Comparison of ENCODE assay signal across 8 cellular contexts in the genomic region with DNA sequence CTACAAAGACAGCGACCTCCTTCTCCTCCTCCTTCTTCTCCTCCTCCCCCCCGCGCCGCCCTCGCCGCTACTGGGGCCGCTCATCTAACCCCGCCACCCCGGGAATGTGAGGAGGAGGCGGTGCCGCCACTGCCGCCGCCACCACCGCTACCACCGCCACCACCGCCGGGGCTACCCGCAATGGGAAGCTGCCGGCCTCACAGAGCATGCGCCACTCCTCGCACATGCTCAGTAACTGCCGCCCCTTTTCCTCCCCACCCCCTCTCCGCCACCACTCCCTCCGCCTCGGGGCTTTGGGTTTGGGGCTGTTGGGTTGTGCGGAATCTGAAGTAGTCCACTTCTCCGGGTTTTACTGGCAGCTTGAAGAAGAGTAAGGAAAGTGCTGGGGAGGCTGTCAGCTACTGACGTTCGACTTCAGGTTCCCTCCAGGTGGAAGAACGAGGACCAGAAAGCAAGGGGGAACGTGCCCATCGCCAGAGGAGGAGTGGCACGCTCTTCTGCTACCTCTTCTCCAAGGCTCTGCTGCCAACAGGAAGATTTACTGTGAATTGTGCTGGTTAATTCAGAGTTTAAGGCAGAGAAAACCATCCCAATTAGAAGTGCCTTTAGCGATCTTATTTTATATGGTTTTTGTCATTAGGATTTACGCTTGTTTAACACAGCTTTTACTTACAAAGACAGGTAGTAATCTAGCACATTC. TPM values are rescaled to one million over a fixed set of nuclear protein-coding genes. Genes with fewer than 3 reads are reported as not detected.
A peak's percentile ranks its signal among the peaks of the same experiment; 100 is the strongest.
DNase-seq lines count a peak whose midpoint lies in the region; ATAC-seq and TF ChIP-seq lines count a peak whose summit lies in the region.

Gene MYCBP2, minus strand, starts transcription at position 190 of the 700 bp plus-strand sequence. CDS start 319 bp downstream, outside the sequence.

- no peak for TF ChIP-seq CTCF in GM13976 (IDR thresholded peaks at IDR 0.05; ENCODE audit: borderline replicate concordance, control extremely low read depth, extremely low read depth, insufficient read depth, missing control alignments)

- H3K9me3 Mint-ChIP-seq in T-helper 1 cell treated with Interleukin-12 subunit alpha and Interleukin-12 subunit beta and Interleukin-4 antibody, amounts not matched to agents 30 μg/mL and 1 μg/mL, for 36 hours, result no peaks in the 10 kb centered on the region

- peaks cover 12% of the 10 kb centered on the region for H3K36me3 Mint-ChIP-seq in T-helper 1 cell treated with Interleukin-12 subunit alpha and Interleukin-12 subunit beta and Interleukin-4 antibody, amounts not matched to agents 30 μg/mL and 1 μg/mL, for 36 hours (ENCODE audit: low read depth)

- in situ Hi-C loops in GM13976 (cut with MboI; ENCODE audit: low sequenced_read_pairs, unreplicated experiment), result no loop called here

- H3K27ac Mint-ChIP-seq in T-helper 1 cell treated with Interleukin-12 subunit alpha and Interleukin-12 subunit beta and Interleukin-4 antibody, amounts not matched to agents 30 μg/mL and 1 μg/mL, for 36 hours, result peak within 1 kb of the TSS; percentile 98

- peak within 1 kb of the TSS; percentile 99 for H3K4me3 Mint-ChIP-seq in T-helper 1 cell treated with Interleukin-12 subunit alpha and Interleukin-12 subunit beta and Interleukin-4 antibody, amounts not matched to agents 30 μg/mL and 1 μg/mL, for 36 hours

- DNase-seq in GM13976 (ENCODE audit: low spot score), result peak; percentile 93
- peak; percentile 96 for DNase-seq in NCI-H1694 (lab: John Stamatoyannopoulos, UW)
- peak; percentile 96 for DNase-seq in amniotic stem cell (lab: John Stamatoyannopoulos, UW)
- DNase-seq in left cardiac atrium, result peak; percentile 97
- DNase-seq in posterior vena cava (ENCODE audit: low spot score), result peak; percentile 99
- peak; percentile 98 for DNase-seq in ureter (ENCODE audit: low spot score)

- intact Hi-C loops in left cardiac atrium (cut with DNase I) (loop anchor here in 1 of 2 donors (10.0 kb wide), 1 partner anchor 148 kb away; no protein-coding TSS in a partner anchor), posterior vena cava (cut with DNase I) (no loop called here)

- ATAC-seq in HG02884 (IDR thresholded peaks at IDR 0.05; ENCODE audit: unreplicated experiment) (peak; percentile 51), left cardiac atrium (peak; percentile 95 to 98)

- H3K4me1 Mint-ChIP-seq in T-helper 1 cell treated with Interleukin-12 subunit alpha and Interleukin-12 subunit beta and Interleukin-4 antibody, amounts not matched to agents 30 μg/mL and 1 μg/mL, for 36 hours (ENCODE audit: low read depth), result peaks cover 46% of the 10 kb centered on the region

- H3K27me3 Mint-ChIP-seq in T-helper 1 cell treated with Interleukin-12 subunit alpha and Interleukin-12 subunit beta and Interleukin-4 antibody, amounts not matched to agents 30 μg/mL and 1 μg/mL, for 36 hours (ENCODE audit: low read depth), result no peaks in the 10 kb centered on the region

RNA-seq across cellular contexts. Expression of gene MYCBP2, which starts in this region (rescaled TPM):
- total RNA-seq in left cardiac atrium (10 to 100 TPM; 86.9 to 99.5 TPM), posterior vena cava (100 to 1,000 TPM; 153 to 188 TPM), ureter (90.3 TPM)

Comparison
In these comparisons a context has a peak if more than half of its experiments do, and no peak if none do; other contexts are left out.
1. Peak in every context shown above with its lines: DNase-seq and ATAC-seq.